18 cellular contexts compared by ENCODE assay signal in genomic region chr11:124829986-124830385, GRCh38. TPM values are rescaled to one million over a fixed set of nuclear protein-coding genes. Genes with fewer than 3 reads are reported as not detected.
DNase-seq lines count a peak whose midpoint lies in the region; ATAC-seq, FAIRE-seq and TF ChIP-seq lines count a peak whose summit lies in the region.
"Had no signal": no experiment of that assay in that cellular context is flagged by ENCODE, and none has a peak within 500 bp of the region (broad histone marks: within the 10 kb centered on the region; RNA-seq: fewer than 3 reads in every experiment).

No MANE protein-coding gene starts in this region.

- intact Hi-C loops in IMR-90 (cut with micrococcal nuclease) (no loop called here), uterus (cut with DNase I; ENCODE audit: low total_unique reads) (no loop called here), Caco-2 (cut with micrococcal nuclease; ENCODE audit: unreplicated experiment) (no loop called here)

- TF ChIP-seq POLR2A in IMR-90 (IDR thresholded peaks at IDR 0.05; ENCODE audit: low read depth, low read length) = no peak
- no peak for TF ChIP-seq POLR2A in uterus (IDR thresholded peaks at IDR 0.05)

- dilution Hi-C loops in IMR-90 (cut with HindIII; ENCODE audit: low sequenced_read_pairs, unreplicated experiment) = no loop called here

- no peaks in the 10 kb centered on the region for H3K79me2 ChIP-seq in astrocyte (ENCODE audit: insufficient read depth, low read length)

- H3K9ac ChIP-seq in IMR-90 (ENCODE audit: low read depth, low read length) (no peak overlapping the region), astrocyte (ENCODE audit: low read length) (no peak overlapping the region)
- H3K9ac ChIP-seq: BLaER1 treated with 17β-estradiol and CSF1 and Interleukin-3, amounts not matched to agents 10 nM and 100 nM had no signal

- no peaks in the 10 kb centered on the region for H3K9me1 ChIP-seq in IMR-90 (ENCODE audit: insufficient read depth, low read length)

- in situ Hi-C loops in IMR-90 (cut with MboI; ENCODE audit: low sequenced_read_pairs) = loop anchor here (10.0 kb wide), 2 partner anchors 65 to 185 kb away; partner anchors contain the start of gene ESAM

- H2AFZ ChIP-seq in IMR-90 (replicated peaks; ENCODE audit: low read length, poor library complexity) (no peak overlapping the region), astrocyte (ENCODE audit: low read depth, low read length) (no peak overlapping the region)

- 60% methylated on average over 1 of the region's 3 CpGs; no CpG with 5 or more reads in 1 of the 2 experiments for WGBS in IMR-90 (ENCODE audit: extremely low coverage in 2 of 2, insufficient read length in 1 of 2), 2 experiments

- H3K4ac ChIP-seq in IMR-90 (ENCODE audit: low read depth, low read length) = no peak overlapping the region

- CTCF ChIA-PET in IMR-90 (lab: Yijun Ruan, JAX) (no interaction called here), Caco-2 (lab: Charles Lee) (interaction anchor here (0.5 kb wide), 1 partner anchor 1560 kb away, joined by 3 read pairs; no protein-coding TSS in a partner anchor)

- H3K4me2 ChIP-seq in IMR-90 (ENCODE audit: low read depth, low read length) = no peak overlapping the region
- no peak overlapping the region for H3K4me2 ChIP-seq in astrocyte (ENCODE audit: low read length)

- no peak overlapping the region for H4K8ac ChIP-seq in IMR-90 (ENCODE audit: low read depth in 2 of 2, low read length in 2 of 2)

- no peak overlapping the region for H2BK15ac ChIP-seq in IMR-90 (ENCODE audit: low read depth, low read length)

- peaks cover 33% of the 10 kb centered on the region for H3K27me3 ChIP-seq in IMR-90 (ENCODE audit: control insufficient read depth, insufficient read depth, low read length)
- peaks cover 25% of the 10 kb centered on the region for H3K27me3 ChIP-seq in astrocyte (ENCODE audit: insufficient read depth, low read length)
- H3K27me3 ChIP-seq in uterus = no peaks in the 10 kb centered on the region
- H3K27me3 ChIP-seq in Caco-2 (replicated peaks; ENCODE audit: control insufficient read depth, insufficient read depth, low read length) = no peaks in the 10 kb centered on the region
- H3K27me3 ChIP-seq: BLaER1 treated with 17β-estradiol and CSF1 and Interleukin-3, amounts not matched to agents 10 nM and 100 nM had no signal

- BruUV-seq in IMR-90 (replicated peaks; lab: Mats Ljungman, UMichigan) (no TSS peak), Caco-2 (replicated peaks; lab: Mats Ljungman, UMichigan) (no TSS peak)

- H3K27me3 Mint-ChIP-seq in astrocyte (ENCODE audit: low read depth, unreplicated experiment) (peaks cover 33% of the 10 kb centered on the region), Caco-2 (ENCODE audit: insufficient read depth, unreplicated experiment) (peaks cover 2% of the 10 kb centered on the region)

- H3K14ac ChIP-seq in IMR-90 (replicated peaks; ENCODE audit: low read depth, low read length) = no peak overlapping the region

- H4K20me1 ChIP-seq in IMR-90 (ENCODE audit: insufficient read depth, low read length) (no peaks in the 10 kb centered on the region), astrocyte (ENCODE audit: insufficient read depth, low read length) (no peaks in the 10 kb centered on the region)
- H4K20me1 ChIP-seq: BLaER1 treated with 17β-estradiol and CSF1 and Interleukin-3, amounts not matched to agents 10 nM and 100 nM had no signal

- H3K4me3 Mint-ChIP-seq in astrocyte (ENCODE audit: unreplicated experiment) = no peak overlapping the region
- no peak overlapping the region for H3K4me3 Mint-ChIP-seq in Caco-2 (ENCODE audit: unreplicated experiment)

- no peak overlapping the region for H2AK9ac ChIP-seq in IMR-90 (replicated peaks; ENCODE audit: low read depth, low read length, poor library complexity)

- no peak overlapping the region for H2AK5ac ChIP-seq in IMR-90 (ENCODE audit: low read depth, low read length)

- H3K27ac ChIP-seq in IMR-90 (ENCODE audit: insufficient read depth, low read length) (no peak overlapping the region), astrocyte (ENCODE audit: low read depth, low read length) (no peak overlapping the region), uterus (no peak overlapping the region)
- H3K27ac ChIP-seq: BLaER1 treated with 17β-estradiol and CSF1 and Interleukin-3, amounts not matched to agents 10 nM and 100 nM had no signal

- no peaks in the 10 kb centered on the region for H3K9me3 ChIP-seq in IMR-90 (ENCODE audit: control insufficient read depth, insufficient read depth, low read length)
- no peaks in the 10 kb centered on the region for H3K9me3 ChIP-seq in astrocyte (ENCODE audit: insufficient read depth, low read depth, low read length)
- no peaks in the 10 kb centered on the region for H3K9me3 ChIP-seq in uterus
- no peaks in the 10 kb centered on the region for H3K9me3 ChIP-seq in Caco-2
- H3K9me3 ChIP-seq: BLaER1 treated with 17β-estradiol and CSF1 and Interleukin-3, amounts not matched to agents 10 nM and 100 nM; HAP-1 had no signal

- H2BK20ac ChIP-seq in IMR-90 (ENCODE audit: low read depth, low read length) = no peak overlapping the region

- H3K4me1 Mint-ChIP-seq in astrocyte (ENCODE audit: low read depth, unreplicated experiment) (peaks cover 2% of the 10 kb centered on the region), Caco-2 (ENCODE audit: low read depth, unreplicated experiment) (no peaks in the 10 kb centered on the region)

- TF ChIP-seq RAD21 in IMR-90 (IDR thresholded peaks at IDR 0.05; ENCODE audit: low read length) = no peak

- no peak overlapping the region for H3K56ac ChIP-seq in IMR-90 (ENCODE audit: extremely low read depth, insufficient read depth, low read length)

- no peak for TF ChIP-seq CTCF in AG10803 (conservative IDR thresholded peaks at IDR 0.05; ENCODE audit: low read length)
- no peak for TF ChIP-seq CTCF in IMR-90 (conservative IDR thresholded peaks at IDR 0.05; ENCODE audit: low read depth, low read length)
- no peak for TF ChIP-seq CTCF in astrocyte (IDR thresholded peaks at IDR 0.05; ENCODE audit: insufficient read depth, low read depth, low read length)
- TF ChIP-seq CTCF in fibroblast of pulmonary artery (IDR thresholded peaks at IDR 0.05; ENCODE audit: low read length, missing control alignments) = no peak
- no peak for TF ChIP-seq CTCF in uterus (IDR thresholded peaks at IDR 0.05)
- no peak for TF ChIP-seq CTCF in Caco-2 (IDR thresholded peaks at IDR 0.05; ENCODE audit: insufficient read depth in 1 of 2, low read depth in 1 of 2, low read length in 1 of 2, severe bottlenecking in 1 of 2, unreplicated experiment in 1 of 2)

- H3K4me3 ChIP-seq in AG10803 (ENCODE audit: low read length) = no peak overlapping the region
- no peak overlapping the region for H3K4me3 ChIP-seq in IMR-90 (ENCODE audit: insufficient read depth, low read depth, low read length)
- no peak overlapping the region for H3K4me3 ChIP-seq in astrocyte (ENCODE audit: insufficient read depth, low read depth, low read length)
- no peak overlapping the region for H3K4me3 ChIP-seq in fibroblast of pulmonary artery (replicated peaks; ENCODE audit: low read depth, low read length)
- H3K4me3 ChIP-seq in uterus = no peak overlapping the region
- no peak overlapping the region for H3K4me3 ChIP-seq in Caco-2 (ENCODE audit: low read depth, low read length)
- H3K4me3 ChIP-seq: BLaER1 treated with 17β-estradiol and CSF1 and Interleukin-3, amounts not matched to agents 10 nM and 100 nM; HAP-1 had no signal

- H3K4me1 ChIP-seq in IMR-90 (ENCODE audit: control insufficient read depth, insufficient read depth, low read length) (no peaks in the 10 kb centered on the region), astrocyte (ENCODE audit: insufficient read depth, low read length) (no peaks in the 10 kb centered on the region), uterus (no peaks in the 10 kb centered on the region), Caco-2 (0 out of 2 replicates have a peak, but pooled peaks cover 4% of the 10 kb centered on the region)

- H3K18ac ChIP-seq in IMR-90 (ENCODE audit: low read depth, low read length) = no peak overlapping the region

- POLR2A ChIA-PET in IMR-90 (lab: Charles Lee; ENCODE audit: unreplicated experiment) (no interaction called here), Caco-2 (lab: Charles Lee) (no interaction called here)

- no peak overlapping the region for H2BK5ac ChIP-seq in IMR-90 (ENCODE audit: low read depth, low read length, poor library complexity, severe bottlenecking)

- H4K91ac ChIP-seq in IMR-90 (ENCODE audit: insufficient read depth, low read depth, low read length) = no peak overlapping the region

- no peak overlapping the region for H3K23ac ChIP-seq in IMR-90 (ENCODE audit: low read depth, low read length)

- ATAC-seq in IMR-90 (ENCODE audit: low read depth) = no peak
- ATAC-seq in GM21367 (IDR thresholded peaks at IDR 0.05; ENCODE audit: unreplicated experiment) = no peak
- ATAC-seq in GM19395 (IDR thresholded peaks at IDR 0.05; ENCODE audit: unreplicated experiment) = no peak
- ATAC-seq: SK-N-SH treated with all-trans-retinoic acid at 6 μM for 48 hours had no signal

- H2BK120ac ChIP-seq in IMR-90 (ENCODE audit: low read depth, low read length) = no peak overlapping the region

- no peak overlapping the region for H4K5ac ChIP-seq in IMR-90 (ENCODE audit: low read depth, low read length)

- peak; percentile 29 for DNase-seq in AG10803 (ENCODE audit: low read depth)
- peak; percentile 20 for DNase-seq in IMR-90
- DNase-seq in astrocyte (ENCODE audit: low read depth) = peak; percentile 38
- peak; percentile 9 for DNase-seq in fibroblast of pulmonary artery (ENCODE audit: low read depth)
- no peak for DNase-seq in uterus
- no peak for DNase-seq in Caco-2
- DNase-seq: EL, NCI-H1436, NCI-H2081 treated with DMSO at 0.1 percent for 48 hours, NCI-H524, SHP77 had no signal

- H3K27ac Mint-ChIP-seq in astrocyte (ENCODE audit: unreplicated experiment) (no peak overlapping the region), Caco-2 (ENCODE audit: unreplicated experiment) (no peak overlapping the region)

- H3K9me3 Mint-ChIP-seq in astrocyte (ENCODE audit: unreplicated experiment) (no peaks in the 10 kb centered on the region), Caco-2 (ENCODE audit: unreplicated experiment) (no peaks in the 10 kb centered on the region)

- H3K36me3 Mint-ChIP-seq in astrocyte (ENCODE audit: low read depth, unreplicated experiment) = no peaks in the 10 kb centered on the region
- H3K36me3 Mint-ChIP-seq in Caco-2 (ENCODE audit: insufficient read depth, unreplicated experiment) = no peaks in the 10 kb centered on the region

- FAIRE-seq in astrocyte (lab: Jason Lieb, UNC) = no peak
- FAIRE-seq: HTR-8/SVneo, RCC 7860 had no signal

- H3K79me1 ChIP-seq in IMR-90 (ENCODE audit: low read depth in 1 of 2, low read length in 2 of 2) = no peaks in the 10 kb centered on the region

- H3K36me3 ChIP-seq in IMR-90 (ENCODE audit: control insufficient read depth, insufficient read depth, low read length) = no peaks in the 10 kb centered on the region
- no peaks in the 10 kb centered on the region for H3K36me3 ChIP-seq in astrocyte (ENCODE audit: insufficient read depth, low read length)
- no peaks in the 10 kb centered on the region for H3K36me3 ChIP-seq in uterus
- H3K36me3 ChIP-seq in Caco-2 (ENCODE audit: control insufficient read depth, insufficient read depth, low read length) = no peaks in the 10 kb centered on the region
- H3K36me3 ChIP-seq: BLaER1 treated with 17β-estradiol and CSF1 and Interleukin-3, amounts not matched to agents 10 nM and 100 nM; HAP-1 had no signal

RNA-seq across cellular contexts. Expression of gene MSANTD2, which starts 29.8 kb away (rescaled TPM):
- 5.0 and 6.4 TPM in 2 replicates for total RNA-seq in IMR-90 (2012; rRNA removed)
- 4.8 and 6.0 TPM in 2 replicates for polyA plus RNA-seq in IMR-90 (2012; rRNA removed)
- polyA plus RNA-seq in IMR-90 (2012; cell fraction: cytosol; rRNA removed) = 2.5 and 2.6 TPM in 2 replicates
- 6.8 and 33.8 TPM in 2 replicates for polyA plus RNA-seq in IMR-90 (2012; cell fraction: nucleus; rRNA removed; ENCODE audit: low replicate concordance)
- total RNA-seq in astrocyte = 13.7 and 18.7 TPM in 2 replicates
- 10 to 100 TPM in 3 of 4 donors, 1 to 10 TPM in 1; 5.1 to 36.6 (median 24.5) TPM for total RNA-seq in uterus
- total RNA-seq in Caco-2 (2022) = 28.3 and 33.2 TPM in 2 replicates

RNA-seq across cellular contexts. Expression of gene ROBO3, which starts 35.2 kb away (rescaled TPM):
- 10.3 and 12.0 TPM in 2 replicates for total RNA-seq in IMR-90 (2012; rRNA removed)
- polyA plus RNA-seq in IMR-90 (2012; rRNA removed) = 54.1 and 64.5 TPM in 2 replicates
- 20.7 and 53.7 TPM in 2 replicates for polyA plus RNA-seq in IMR-90 (2012; cell fraction: cytosol; rRNA removed)
- 445 and 537 TPM in 2 replicates for polyA plus RNA-seq in IMR-90 (2012; cell fraction: nucleus; rRNA removed; ENCODE audit: low replicate concordance)
- 12.9 and 14.5 TPM in 2 replicates for total RNA-seq in astrocyte
- 10 to 100 TPM in 2 of 4 donors, 1 to 10 TPM in 2; 7.1 to 21.8 (median 11.1) TPM for total RNA-seq in uterus
- 5.7 and 6.2 TPM in 2 replicates for total RNA-seq in Caco-2 (2022)

Comparison
In these comparisons a context has a peak if more than half of its experiments do, and no peak if none do; other contexts are left out.
1. DNase-seq: peak in AG10803 (single experiment), IMR-90 (single experiment), astrocyte (single experiment) and fibroblast of pulmonary artery (single experiment); none in uterus (0 of 2) and Caco-2 (0 of 2).